31 cellular contexts compared by ENCODE assay signal in the genomic region with DNA sequence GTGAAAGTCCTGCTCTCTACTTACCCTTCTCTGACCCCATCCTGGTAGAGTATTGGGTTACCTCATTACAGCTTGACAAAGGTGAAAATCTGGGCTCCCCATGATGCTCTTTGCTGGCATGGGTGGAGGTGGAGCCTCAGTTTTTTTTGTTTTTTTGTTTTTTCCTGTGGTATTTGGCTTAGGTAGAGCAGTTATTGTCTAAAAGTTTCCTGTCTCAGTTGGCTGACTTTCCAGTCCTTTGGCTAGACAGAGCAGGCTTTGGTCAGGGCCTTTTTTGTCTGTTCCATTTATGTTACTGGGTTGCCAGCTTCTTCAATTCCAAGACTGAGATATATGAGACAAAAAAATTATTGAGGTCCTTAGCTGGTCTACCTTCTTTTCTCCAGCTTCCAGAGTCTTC.
"Had no signal": no experiment of that assay in that cellular context is flagged by ENCODE, and none has a peak within 500 bp of the region (broad histone marks: within the 10 kb centered on the region; RNA-seq: fewer than 3 reads in every experiment).

No MANE protein-coding gene starts in this region.

- H3K4me3 Mint-ChIP-seq: activated CD4-positive, alpha-beta memory T cell treated with anti-CD3 and anti-CD28 coated beads for 36 hours; activated CD4-positive, alpha-beta T cell treated with anti-CD3 and anti-CD28 coated beads for 36 hours; activated CD4-positive, alpha-beta T cell treated with anti-CD3 and anti-CD28 coated beads, Interleukin-2, amount 10 ng/mL, durations not matched to agents 24 days and 14 days; activated CD8-positive, alpha-beta memory T cell treated with anti-CD3 and anti-CD28 coated beads, Interleukin-2, amount 10 ng/mL, durations not matched to agents 7 days and 5 days; activated CD8-positive, alpha-beta T cell treated with anti-CD3 and anti-CD28 coated beads, Interleukin-2, amount 10 ng/mL, durations not matched to agents 7 days and 5 days; activated naive CD4-positive, alpha-beta T cell treated with anti-CD3 and anti-CD28 coated beads for 36 hours; activated naive CD4-positive, alpha-beta T cell treated with anti-CD3 and anti-CD28 coated beads, Interleukin-2, amount 50 U/mL, for 24 hours; activated naive CD8-positive, alpha-beta T cell treated with anti-CD3 and anti-CD28 coated beads for 36 hours; activated naive CD8-positive, alpha-beta T cell treated with anti-CD3 and anti-CD28 coated beads, Interleukin-2, amount 50 U/mL, for 24 hours; activated T-helper 1 cell treated with anti-CD3 and anti-CD28 coated beads, Interleukin-12 subunit alpha, Interleukin-12 subunit beta, Interleukin-2, Interleukin-4 antibody, amounts not matched to agents 30 ng/mL and 10 ng/mL and 1 ng/mL, durations not matched to agents 14 hours and 24 hours and 36 hours; effector memory CD8-positive, alpha-beta T cell had no signal

- DNase-seq: activated CD4-positive, alpha-beta memory T cell treated with anti-CD3 and anti-CD28 coated beads for 36 hours; activated CD4-positive, alpha-beta T cell treated with anti-CD3 and anti-CD28 coated beads for 36 hours; activated CD4-positive, alpha-beta T cell treated with anti-CD3 and anti-CD28 coated beads, Interleukin-2, amount 10 ng/mL, durations not matched to agents 24 days and 14 days; activated CD4-positive, CD25-positive, alpha-beta regulatory T cell; activated CD4-positive, CD25-positive, alpha-beta regulatory T cell treated with anti-CD3 and anti-CD28 coated beads, Interleukin-2, amount 50 U/mL, for 72 hours; activated CD8-positive, alpha-beta memory T cell treated with anti-CD3 and anti-CD28 coated beads, Interleukin-2, amount 10 ng/mL, durations not matched to agents 7 days and 5 days; activated CD8-positive, alpha-beta memory T cell treated with anti-CD3 and anti-CD28 coated beads, Interleukin-2, amount 50 U/mL, for 4 hours; activated CD8-positive, alpha-beta T cell treated with anti-CD3 and anti-CD28 coated beads, Interleukin-2, amount 10 ng/mL, durations not matched to agents 7 days and 5 days; activated effector memory CD4-positive, alpha-beta T cell treated with anti-CD3 and anti-CD28 coated beads, Interleukin-2, amount 50 U/mL, for 16 hours; activated naive CD4-positive, alpha-beta T cell treated with anti-CD3 and anti-CD28 coated beads for 36 hours; activated naive CD8-positive, alpha-beta T cell treated with anti-CD3 and anti-CD28 coated beads for 36 hours; activated naive CD8-positive, alpha-beta T cell treated with anti-CD3 and anti-CD28 coated beads, Interleukin-2, amount 50 U/mL, for 24 hours; activated T-cell treated with anti-CD3 and anti-CD28 coated beads, Interleukin-2, amount 50 U/mL, for 1 hour; activated T-cell treated with anti-CD3 and anti-CD28 coated beads, Interleukin-2, amount 50 U/mL, for 48 hours; adrenal gland; amygdala; aorta; body of pancreas; caudate nucleus; cortex of kidney; dermis blood vessel endothelial cell; effector CD4-positive, alpha-beta T cell; effector memory CD8-positive, alpha-beta T cell; esophagus squamous epithelium; foreskin melanocyte; T-helper 2 cell had no signal

- H3K9me3 Mint-ChIP-seq: activated CD4-positive, alpha-beta memory T cell treated with anti-CD3 and anti-CD28 coated beads for 36 hours; activated CD4-positive, alpha-beta T cell treated with anti-CD3 and anti-CD28 coated beads, Interleukin-2, amount 10 ng/mL, durations not matched to agents 24 days and 14 days; activated naive CD4-positive, alpha-beta T cell treated with anti-CD3 and anti-CD28 coated beads for 36 hours; activated naive CD4-positive, alpha-beta T cell treated with anti-CD3 and anti-CD28 coated beads, Interleukin-2, amount 50 U/mL, for 24 hours; activated naive CD8-positive, alpha-beta T cell treated with anti-CD3 and anti-CD28 coated beads for 36 hours; activated naive CD8-positive, alpha-beta T cell treated with anti-CD3 and anti-CD28 coated beads, Interleukin-2, amount 50 U/mL, for 24 hours; activated T-helper 1 cell treated with anti-CD3 and anti-CD28 coated beads, Interleukin-12 subunit alpha, Interleukin-12 subunit beta, Interleukin-2, Interleukin-4 antibody, amounts not matched to agents 30 ng/mL and 10 ng/mL and 1 ng/mL, durations not matched to agents 14 hours and 24 hours and 36 hours; activated T-helper 2 cell treated with anti-CD3 and anti-CD28 coated beads, Interferon-gamma antibody, Interleukin-2, Interleukin-4, amounts not matched to agents 10 μg/mL and 5 μg/mL and 100 μg/mL, durations not matched to agents 14 hours and 24 hours and 36 hours; effector memory CD8-positive, alpha-beta T cell had no signal

- H3K27me3 Mint-ChIP-seq: activated CD4-positive, alpha-beta memory T cell treated with anti-CD3 and anti-CD28 coated beads for 36 hours had no signal

- H3K9me3 ChIP-seq: adrenal gland, body of pancreas, esophagus squamous epithelium, gastroesophageal sphincter had no signal

- ATAC-seq: activated CD4-positive, alpha-beta T cell treated with anti-CD3 and anti-CD28 coated beads for 36 hours; activated CD8-positive, alpha-beta memory T cell treated with anti-CD3 and anti-CD28 coated beads, Interleukin-2, amount 10 ng/mL, durations not matched to agents 7 days and 5 days; activated CD8-positive, alpha-beta T cell treated with anti-CD3 and anti-CD28 coated beads, Interleukin-2, amount 10 ng/mL, durations not matched to agents 7 days and 5 days; activated naive CD8-positive, alpha-beta T cell treated with anti-CD3 and anti-CD28 coated beads, Interleukin-2, amount 50 U/mL, for 24 hours; body of pancreas; effector memory CD8-positive, alpha-beta T cell; gastroesophageal sphincter had no signal

- H3K36me3 Mint-ChIP-seq: activated CD4-positive, alpha-beta memory T cell treated with anti-CD3 and anti-CD28 coated beads for 36 hours; activated CD8-positive, alpha-beta memory T cell treated with anti-CD3 and anti-CD28 coated beads, Interleukin-2, amount 10 ng/mL, durations not matched to agents 7 days and 5 days; activated naive CD4-positive, alpha-beta T cell treated with anti-CD3 and anti-CD28 coated beads, Interleukin-2, amount 50 U/mL, for 24 hours; activated naive CD8-positive, alpha-beta T cell treated with anti-CD3 and anti-CD28 coated beads for 36 hours had no signal

- H3K4me1 Mint-ChIP-seq: activated CD4-positive, alpha-beta T cell treated with anti-CD3 and anti-CD28 coated beads for 36 hours; activated CD4-positive, alpha-beta T cell treated with anti-CD3 and anti-CD28 coated beads, Interleukin-2, amount 10 ng/mL, durations not matched to agents 24 days and 14 days; activated CD8-positive, alpha-beta memory T cell treated with anti-CD3 and anti-CD28 coated beads, Interleukin-2, amount 10 ng/mL, durations not matched to agents 7 days and 5 days; activated naive CD4-positive, alpha-beta T cell treated with anti-CD3 and anti-CD28 coated beads, Interleukin-2, amount 50 U/mL, for 24 hours; activated naive CD8-positive, alpha-beta T cell treated with anti-CD3 and anti-CD28 coated beads for 36 hours; activated naive CD8-positive, alpha-beta T cell treated with anti-CD3 and anti-CD28 coated beads, Interleukin-2, amount 50 U/mL, for 24 hours had no signal

- H3K27me3 ChIP-seq: adrenal gland, body of pancreas, esophagus squamous epithelium, gastroesophageal sphincter had no signal

- H3K4me1 ChIP-seq: adrenal gland, body of pancreas, esophagus squamous epithelium, gastroesophageal sphincter had no signal

- H3K4me3 ChIP-seq: adrenal gland, body of pancreas, esophagus squamous epithelium, gastroesophageal sphincter had no signal

- H3K27ac ChIP-seq: adrenal gland, body of pancreas, epithelial cell of prostate, esophagus squamous epithelium, gastroesophageal sphincter had no signal

- H3K27ac Mint-ChIP-seq: activated CD4-positive, alpha-beta memory T cell treated with anti-CD3 and anti-CD28 coated beads for 36 hours; activated CD4-positive, alpha-beta T cell treated with anti-CD3 and anti-CD28 coated beads for 36 hours; activated CD4-positive, alpha-beta T cell treated with anti-CD3 and anti-CD28 coated beads, Interleukin-2, amount 10 ng/mL, durations not matched to agents 24 days and 14 days; activated CD8-positive, alpha-beta memory T cell treated with anti-CD3 and anti-CD28 coated beads, Interleukin-2, amount 10 ng/mL, durations not matched to agents 7 days and 5 days; activated CD8-positive, alpha-beta T cell treated with anti-CD3 and anti-CD28 coated beads, Interleukin-2, amount 10 ng/mL, durations not matched to agents 7 days and 5 days; activated naive CD4-positive, alpha-beta T cell treated with anti-CD3 and anti-CD28 coated beads for 36 hours; activated naive CD4-positive, alpha-beta T cell treated with anti-CD3 and anti-CD28 coated beads, Interleukin-2, amount 50 U/mL, for 24 hours; activated naive CD8-positive, alpha-beta T cell treated with anti-CD3 and anti-CD28 coated beads for 36 hours; activated naive CD8-positive, alpha-beta T cell treated with anti-CD3 and anti-CD28 coated beads, Interleukin-2, amount 50 U/mL, for 24 hours; activated T-helper 1 cell treated with anti-CD3 and anti-CD28 coated beads, Interleukin-12 subunit alpha, Interleukin-12 subunit beta, Interleukin-2, Interleukin-4 antibody, amounts not matched to agents 30 ng/mL and 10 ng/mL and 1 ng/mL, durations not matched to agents 14 hours and 24 hours and 36 hours; activated T-helper 2 cell treated with anti-CD3 and anti-CD28 coated beads, Interferon-gamma antibody, Interleukin-2, Interleukin-4, amounts not matched to agents 10 μg/mL and 5 μg/mL and 100 μg/mL, durations not matched to agents 14 hours and 24 hours and 36 hours; effector memory CD8-positive, alpha-beta T cell had no signal

- H3K36me3 ChIP-seq: adrenal gland, esophagus squamous epithelium, gastroesophageal sphincter had no signal
